In genomic region chr7:41832936-41833335, GRCh38 we compare ENCODE assay signal across 1 cellular context.
TF ChIP-seq lines count a peak whose summit lies in the region.

No MANE protein-coding gene starts in this region.

TF ChIP-seq in WTC11, 78 proteins besides CTCF, POLR2A, EP300 and RAD21 (continued from another document):
- TF ChIP-seq AFF4 (CRISPR knock-in tag; IDR thresholded peaks at IDR 0.05; ENCODE audit: borderline replicate concordance): no peak
- no peak for TF ChIP-seq ATF6 (CRISPR knock-in tag; IDR thresholded peaks at IDR 0.05)
- no peak for TF ChIP-seq ATF1 (CRISPR knock-in tag; IDR thresholded peaks at IDR 0.05)
- TF ChIP-seq ZNF396 (CRISPR knock-in tag; IDR thresholded peaks at IDR 0.05; ENCODE audit: borderline replicate concordance): no peak
- TF ChIP-seq SP1 (CRISPR knock-in tag; conservative IDR thresholded peaks at IDR 0.05): no peak
- no peak for TF ChIP-seq TEAD1 (CRISPR knock-in tag; IDR thresholded peaks at IDR 0.05)
- no peak for TF ChIP-seq FOXJ3 (CRISPR knock-in tag; IDR thresholded peaks at IDR 0.05; ENCODE audit: borderline replicate concordance)
- no peak for TF ChIP-seq MLX (CRISPR knock-in tag; IDR thresholded peaks at IDR 0.05)
- no peak for TF ChIP-seq NR1H2 (CRISPR knock-in tag; IDR thresholded peaks at IDR 0.05)
- TF ChIP-seq USF1 (CRISPR knock-in tag; IDR thresholded peaks at IDR 0.05): no peak
- no peak for TF ChIP-seq ELF4 (CRISPR knock-in tag; IDR thresholded peaks at IDR 0.05; ENCODE audit: low read depth)
- TF ChIP-seq PRDM15 (CRISPR knock-in tag; IDR thresholded peaks at IDR 0.05): no peak
- no peak for TF ChIP-seq SMAD3 (CRISPR knock-in tag; IDR thresholded peaks at IDR 0.05; ENCODE audit: borderline replicate concordance)
- no peak for TF ChIP-seq CREM (CRISPR knock-in tag; IDR thresholded peaks at IDR 0.05)
- no peak for TF ChIP-seq PRRX2 (CRISPR knock-in tag; IDR thresholded peaks at IDR 0.05)
- TF ChIP-seq MYBL2 (CRISPR knock-in tag; IDR thresholded peaks at IDR 0.05): no peak
- no peak for TF ChIP-seq IRF2 (CRISPR knock-in tag; IDR thresholded peaks at IDR 0.05; ENCODE audit: borderline replicate concordance, low read depth)
